In genomic region chr2:171547720-171548119, GRCh38 we compare ENCODE assay signal across 20 cellular contexts.
DNase-seq lines count a peak whose midpoint lies in the region; ATAC-seq and TF ChIP-seq lines count a peak whose summit lies in the region.
"Had no signal": no experiment of that assay in that cellular context is flagged by ENCODE, and none has a peak within 500 bp of the region (broad histone marks: within the 10 kb centered on the region; RNA-seq: fewer than 3 reads in every experiment).

No MANE protein-coding gene starts in this region.

- no peak overlapping the region for H3K27ac Mint-ChIP-seq in stimulated activated naive CD8-positive, alpha-beta T cell treated with anti-CD3 and anti-CD28 coated beads, Interleukin-15, amount 100 ng/mL, for 72 hours
- H3K27ac Mint-ChIP-seq: HFFc6 had no signal

- DNase-seq in stimulated activated naive CD8-positive, alpha-beta T cell treated with anti-CD3 and anti-CD28 coated beads, Interleukin-15, amount 100 ng/mL, for 72 hours = no peak
- no peak for DNase-seq in stimulated activated naive CD8-positive, alpha-beta T cell treated with anti-CD3 and anti-CD28 coated beads, Interleukin-15, Interleukin-2, amounts not matched to agents 100 U/mL and 50 U/mL, for 24 hours
- DNase-seq in NCI-H226 (peak; percentile 45), fibroblast of mammary gland (ENCODE audit: low read depth) (peak; percentile 44), GM20000 (ENCODE audit: low spot score) (no peak)
- DNase-seq: COR-L47, DMS153, GOT3, HFFc6, KG1, MM.1S, NCI-H1105, NCI-H1694 treated with DMSO at 0.1 percent for 48 hours, NCI-H446, NCI-H82 had no signal

- H3K4me1 Mint-ChIP-seq in stimulated activated naive CD8-positive, alpha-beta T cell treated with anti-CD3 and anti-CD28 coated beads, Interleukin-15, amount 100 ng/mL, for 72 hours = no peaks in the 10 kb centered on the region

- ATAC-seq in stimulated activated naive CD8-positive, alpha-beta T cell treated with anti-CD3 and anti-CD28 coated beads, Interleukin-15, amount 100 ng/mL, for 72 hours = peak; percentile 65
- no peak for ATAC-seq in stimulated activated naive CD8-positive, alpha-beta T cell treated with anti-CD3 and anti-CD28 coated beads, Interleukin-15, Interleukin-2, amounts not matched to agents 100 U/mL and 50 U/mL, for 24 hours
- ATAC-seq in HG03439 (IDR thresholded peaks at IDR 0.05; ENCODE audit: unreplicated experiment) = no peak
- ATAC-seq in HG03135 (IDR thresholded peaks at IDR 0.05; ENCODE audit: unreplicated experiment) = no peak
- ATAC-seq in GM19395 (IDR thresholded peaks at IDR 0.05; ENCODE audit: unreplicated experiment) = no peak
- ATAC-seq: Panc1, Right ventricle myocardium inferior had no signal

- H3K9me3 Mint-ChIP-seq in stimulated activated naive CD8-positive, alpha-beta T cell treated with anti-CD3 and anti-CD28 coated beads, Interleukin-15, amount 100 ng/mL, for 72 hours = no peaks in the 10 kb centered on the region
- H3K9me3 Mint-ChIP-seq: HFFc6 had no signal

- H3K4me3 Mint-ChIP-seq in stimulated activated naive CD8-positive, alpha-beta T cell treated with anti-CD3 and anti-CD28 coated beads, Interleukin-15, amount 100 ng/mL, for 72 hours = no peak overlapping the region
- H3K4me3 Mint-ChIP-seq: HFFc6 had no signal

- no peak for TF ChIP-seq CTCF in fibroblast of mammary gland (conservative IDR thresholded peaks at IDR 0.05; ENCODE audit: control insufficient read depth, insufficient read depth, low read depth, low read length)
- TF ChIP-seq CTCF in GM20000 (IDR thresholded peaks at IDR 0.05; ENCODE audit: extremely low read depth, missing control alignments) = no peak

- no peaks in the 10 kb centered on the region for H3K27me3 Mint-ChIP-seq in stimulated activated naive CD8-positive, alpha-beta T cell treated with anti-CD3 and anti-CD28 coated beads, Interleukin-15, amount 100 ng/mL, for 72 hours

- H3K4me3 ChIP-seq in fibroblast of mammary gland (ENCODE audit: control insufficient read depth, low read depth, low read length) = no peak overlapping the region

Comparison
In these comparisons a context has a peak if more than half of its experiments do, and no peak if none do; other contexts are left out.
1. DNase-seq: peak in NCI-H226 (single experiment) and fibroblast of mammary gland (single experiment); none in stimulated activated naive CD8-positive, alpha-beta T cell treated with anti-CD3 and anti-CD28 coated beads, Interleukin-15, amount 100 ng/mL, for 72 hours (0 of 2), stimulated activated naive CD8-positive, alpha-beta T cell treated with anti-CD3 and anti-CD28 coated beads, Interleukin-15, Interleukin-2, amounts not matched to agents 100 U/mL and 50 U/mL, for 24 hours (single experiment) and GM20000 (single experiment).